Comparison of ENCODE assay signal across 1 cellular context in the genomic region with DNA sequence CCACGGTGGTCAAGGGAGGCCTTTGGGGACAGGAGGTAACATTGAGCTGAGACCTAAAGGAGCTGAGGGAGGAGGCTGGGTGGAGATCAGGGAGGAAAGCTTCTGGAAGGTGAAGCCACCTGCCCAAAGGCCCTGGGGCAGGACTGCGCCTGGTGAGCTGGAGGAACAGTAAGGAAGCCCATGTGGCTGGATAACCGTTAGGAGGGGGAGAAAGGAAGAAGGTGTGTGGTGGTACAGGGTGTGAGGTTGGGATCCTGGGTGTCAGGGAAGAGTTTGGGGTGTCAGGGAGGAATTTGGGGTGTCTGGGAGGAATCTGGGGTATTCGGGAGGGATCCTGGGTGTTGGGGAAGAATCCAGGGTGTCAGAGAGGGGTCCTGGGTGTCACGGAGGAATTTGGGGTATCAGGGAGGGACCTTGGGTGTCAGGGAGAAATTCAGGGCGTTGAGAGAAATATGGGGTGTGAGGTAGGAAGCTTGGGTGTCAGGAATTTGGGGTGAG.
TF ChIP-seq lines count a peak whose summit lies in the region.

No MANE protein-coding gene starts in this region.

TF ChIP-seq in GM12878, 131 proteins besides CTCF, POLR2A, EP300 and RAD21 (continued from another document):
- TF ChIP-seq ZBTB11 (CRISPR knock-in tag; IDR thresholded peaks at IDR 0.05) (no peak), ETV6 (conservative IDR thresholded peaks at IDR 0.05 in 1 of 2, IDR thresholded peaks at IDR 0.05 in 1 of 2; ENCODE audit: borderline replicate concordance in 1 of 2, low read depth in 1 of 2) (no peak), SREBF2 (IDR thresholded peaks at IDR 0.05; ENCODE audit: low read length) (no peak), SPI1 (IDR thresholded peaks at IDR 0.05; ENCODE audit: borderline replicate concordance, insufficient read depth, low read depth, low read length) (no peak)
- TF ChIP-seq, protein P1, sequence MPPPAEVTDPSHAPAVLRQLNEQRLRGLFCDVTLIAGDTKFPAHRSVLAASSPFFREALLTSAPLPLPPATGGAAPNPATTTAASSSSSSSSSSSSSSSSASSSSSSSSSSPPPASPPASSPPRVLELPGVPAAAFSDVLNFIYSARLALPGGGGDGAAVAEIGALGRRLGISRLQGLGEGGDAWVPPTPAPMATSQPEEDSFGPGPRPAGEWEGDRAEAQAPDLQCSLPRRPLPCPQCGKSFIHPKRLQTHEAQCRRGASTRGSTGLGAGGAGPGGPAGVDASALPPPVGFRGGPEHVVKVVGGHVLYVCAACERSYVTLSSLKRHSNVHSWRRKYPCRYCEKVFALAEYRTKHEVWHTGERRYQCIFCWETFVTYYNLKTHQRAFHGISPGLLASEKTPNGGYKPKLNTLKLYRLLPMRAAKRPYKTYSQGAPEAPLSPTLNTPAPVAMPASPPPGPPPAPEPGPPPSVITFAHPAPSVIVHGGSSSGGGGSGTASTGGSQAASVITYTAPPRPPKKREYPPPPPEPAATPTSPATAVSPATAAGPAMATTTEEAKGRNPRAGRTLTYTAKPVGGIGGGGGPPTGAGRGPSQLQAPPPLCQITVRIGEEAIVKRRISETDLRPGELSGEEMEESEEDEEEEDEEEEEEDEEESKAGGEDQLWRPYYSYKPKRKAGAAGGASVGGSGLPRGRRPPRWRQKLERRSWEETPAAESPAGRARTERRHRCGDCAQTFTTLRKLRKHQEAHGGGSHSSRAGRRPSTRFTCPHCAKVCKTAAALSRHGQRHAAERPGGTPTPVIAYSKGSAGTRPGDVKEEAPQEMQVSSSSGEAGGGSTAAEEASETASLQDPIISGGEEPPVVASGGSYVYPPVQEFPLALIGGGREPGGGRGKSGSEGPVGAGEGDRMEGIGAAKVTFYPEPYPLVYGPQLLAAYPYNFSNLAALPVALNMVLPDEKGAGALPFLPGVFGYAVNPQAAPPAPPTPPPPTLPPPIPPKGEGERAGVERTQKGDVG (CRISPR knock-in tag; IDR thresholded peaks at IDR 0.05) = no peak
